20 cellular contexts compared by ENCODE assay signal in the genomic region with DNA sequence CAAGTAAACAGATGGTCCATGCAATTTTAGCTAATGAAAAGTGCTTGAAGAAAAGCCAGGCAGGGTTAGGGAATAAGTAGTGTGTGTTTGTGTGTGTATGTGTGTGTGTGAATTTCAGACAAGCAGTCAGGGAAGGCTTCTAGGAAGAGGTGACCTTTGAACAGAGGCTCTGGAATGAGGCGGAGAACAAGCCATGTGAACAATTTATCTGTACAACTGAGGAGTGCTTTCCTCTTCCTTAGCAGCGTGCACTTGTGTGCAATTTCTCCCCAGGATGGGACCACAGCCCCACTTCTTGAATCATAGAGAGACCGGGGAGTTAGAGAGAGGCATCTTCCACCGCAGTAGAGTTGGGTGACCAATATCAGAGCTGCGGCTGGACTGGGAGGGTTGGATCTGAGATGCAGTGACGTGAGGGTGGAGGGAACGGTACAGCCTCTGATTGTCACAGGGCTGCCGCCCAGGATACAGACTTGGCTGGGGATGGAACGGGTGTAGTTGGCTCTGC.
DNase-seq lines count a peak whose midpoint lies in the region; ATAC-seq, FAIRE-seq and TF ChIP-seq lines count a peak whose summit lies in the region.
"Had no signal": no experiment of that assay in that cellular context is flagged by ENCODE, and none has a peak within 500 bp of the region (broad histone marks: within the 10 kb centered on the region; RNA-seq: fewer than 3 reads in every experiment).

No MANE protein-coding gene starts in this region.

- no peak for TF ChIP-seq CTCF in heart left ventricle (IDR thresholded peaks at IDR 0.05)
- TF ChIP-seq CTCF in endothelial cell (IDR thresholded peaks at IDR 0.05; ENCODE audit: unreplicated experiment): no peak
- TF ChIP-seq CTCF in nephron (IDR thresholded peaks at IDR 0.05; ENCODE audit: unreplicated experiment in 3 of 3): no peak
- no peak for TF ChIP-seq CTCF in pancreas (IDR thresholded peaks at IDR 0.05)

- 81 to 95% (median 87%) methylated on average over 7 to 9 of the region's 9 CpGs for WGBS in heart left ventricle, 4 donors
- 78 to 79% methylated on average over 9 of the region's 9 CpGs for WGBS in pancreas, 2 donors

- no peaks in the 10 kb centered on the region for H3K27me3 ChIP-seq in heart left ventricle
- H3K27me3 ChIP-seq in pancreas: no peaks in the 10 kb centered on the region
- H3K27me3 ChIP-seq: transverse colon had no signal

- H3K4me3 Mint-ChIP-seq in endothelial cell (ENCODE audit: unreplicated experiment): no peak overlapping the region
- peak overlapping the region in 1 of 3 experiments; percentile 22 for H3K4me3 Mint-ChIP-seq in nephron
- H3K4me3 Mint-ChIP-seq: activated naive CD4-positive, alpha-beta T cell treated with anti-CD3 and anti-CD28 coated beads, Interleukin-2, amount 50 U/mL, for 24 hours had no signal

- H3K4me1 Mint-ChIP-seq in endothelial cell (ENCODE audit: unreplicated experiment): peaks cover 20% of the 10 kb centered on the region
- H3K4me1 Mint-ChIP-seq in nephron: peaks cover 38% of the 10 kb centered on the region

- ATAC-seq in heart left ventricle (peak in 1 of 4 donors; percentile 35), pancreas (no peak)
- ATAC-seq in stimulated activated naive CD8-positive, alpha-beta T cell treated with anti-CD3 and anti-CD28 coated beads, Interleukin-15, Interleukin-2, amounts not matched to agents 100 U/mL and 50 U/mL, for 24 hours: no peak

- no peak for DNase-seq in heart left ventricle
- DNase-seq in cardiac septum (ENCODE audit: low spot score): no peak
- DNase-seq in endothelial cell (ENCODE audit: low spot score): no peak
- no peak for DNase-seq in NCI-H2107 treated with DMSO at 0.1 percent for 48 hours (lab: John Stamatoyannopoulos, UW; ENCODE audit: unreplicated experiment)
- DNase-seq in activated effector memory CD4-positive, alpha-beta T cell treated with Interleukin-2 at 50 U/mL for 16 hours: no peak
- DNase-seq in pancreas: no peak
- DNase-seq in stimulated activated naive CD8-positive, alpha-beta T cell treated with anti-CD3 and anti-CD28 coated beads, Interleukin-15, Interleukin-2, amounts not matched to agents 100 U/mL and 50 U/mL, for 24 hours: no peak
- DNase-seq: activated CD4-positive, alpha-beta T cell treated with anti-CD3 and anti-CD28 coated beads for 1 hour; activated T-cell treated with anti-CD3 and anti-CD28 coated beads, Interleukin-2, amount 50 U/mL, for 48 hours; DMS 273 treated with DMSO at 0.1 percent for 48 hours; endodermal cell; NCI-H1417; NCI-H526 treated with DMSO at 0.1 percent for 48 hours; stimulated activated naive CD4-positive, alpha-beta T cell had no signal

- H3K36me3 Mint-ChIP-seq in endothelial cell (ENCODE audit: low read depth, unreplicated experiment) (no peaks in the 10 kb centered on the region), nephron (ENCODE audit: low read depth) (no peaks in the 10 kb centered on the region)

- H3K9me3 Mint-ChIP-seq in endothelial cell (ENCODE audit: unreplicated experiment) (peaks cover 4% of the 10 kb centered on the region), nephron (no peaks in the 10 kb centered on the region)
- H3K9me3 Mint-ChIP-seq: activated naive CD4-positive, alpha-beta T cell treated with anti-CD3 and anti-CD28 coated beads, Interleukin-2, amount 50 U/mL, for 24 hours; endodermal cell had no signal

- H3K27ac ChIP-seq in heart left ventricle (peak overlapping the region in 10 of 12 donors; percentile 26 to 80 (median 63)), pancreas (no peak overlapping the region)

- H3K27ac Mint-ChIP-seq in endothelial cell (ENCODE audit: unreplicated experiment) (peak overlapping the region; percentile 77), nephron (peak overlapping the region; percentile 81 to 90 (median 89))
- H3K27ac Mint-ChIP-seq: activated naive CD4-positive, alpha-beta T cell treated with anti-CD3 and anti-CD28 coated beads, Interleukin-2, amount 50 U/mL, for 24 hours had no signal

- peaks cover 2% of the 10 kb centered on the region for H3K27me3 Mint-ChIP-seq in endothelial cell (ENCODE audit: unreplicated experiment)
- peaks cover 9% of the 10 kb centered on the region for H3K27me3 Mint-ChIP-seq in nephron (ENCODE audit: low read depth)

- H3K4me1 ChIP-seq in heart left ventricle (peaks cover 0 to 16% (median 6%) of the 10 kb centered on the region in 12 donors), pancreas (no peaks in the 10 kb centered on the region)

- intact Hi-C loops in heart left ventricle (cut with DNase I): no loop called here
- intact Hi-C loops in cardiac septum (cut with DNase I): no loop called here
- intact Hi-C loops in pancreas (cut with DNase I): no loop called here

- no peak for TF ChIP-seq POLR2A in heart left ventricle (IDR thresholded peaks at IDR 0.05)

- H3K36me3 ChIP-seq in heart left ventricle: no peaks in the 10 kb centered on the region
- H3K36me3 ChIP-seq in pancreas: no peaks in the 10 kb centered on the region
- H3K36me3 ChIP-seq: transverse colon had no signal

- H3K9me3 ChIP-seq in heart left ventricle (no peaks in the 10 kb centered on the region), pancreas (no peaks in the 10 kb centered on the region)
- H3K9me3 ChIP-seq: transverse colon had no signal

- H3K4me3 ChIP-seq in heart left ventricle: peak overlapping the region in 7 of 12 donors; percentile 28 to 51 (median 39)
- H3K4me3 ChIP-seq in pancreas: no peak overlapping the region

- FAIRE-seq in pancreas (lab: Jason Lieb, UNC): no peak
- FAIRE-seq: A204.1, colon, G401.6 had no signal

Comparison
In these comparisons a context has a peak if more than half of its experiments do, and no peak if none do; other contexts are left out.
1. H3K27ac ChIP-seq: peak in heart left ventricle (10 of 12); none in pancreas (0 of 4).
2. H3K4me3 ChIP-seq: peak in heart left ventricle (7 of 12); none in pancreas (0 of 4).